Comparison of ENCODE assay signal across 13 cellular contexts in genomic region chr2:183995632-183996031, GRCh38.
DNase-seq lines count a peak whose midpoint lies in the region; ATAC-seq and TF ChIP-seq lines count a peak whose summit lies in the region.
"Had no signal": no experiment of that assay in that cellular context is flagged by ENCODE, and none has a peak within 500 bp of the region (broad histone marks: within the 10 kb centered on the region; RNA-seq: fewer than 3 reads in every experiment).

No MANE protein-coding gene starts in this region.

- ATAC-seq in RWPE2 (ENCODE audit: low read depth) (0 out of 3 replicates have a peak, but pooled peaks have one; percentile 17), GM21723 (IDR thresholded peaks at IDR 0.05; ENCODE audit: unreplicated experiment) (no peak), T-cell (replicated peaks in 1 of 4) (no peak)
- ATAC-seq: left colon had no signal

- no peak overlapping the region for H3K4me3 ChIP-seq in RWPE2 (ENCODE audit: severe bottlenecking)
- H3K4me3 ChIP-seq: PC-9 had no signal

- no peaks in the 10 kb centered on the region for H3K36me3 ChIP-seq in RWPE2 (ENCODE audit: low read depth)

- H3K4me1 Mint-ChIP-seq in T-cell = no peaks in the 10 kb centered on the region
- H3K4me1 Mint-ChIP-seq: activated naive CD4-positive, alpha-beta T cell treated with anti-CD3 and anti-CD28 coated beads, Interleukin-2, amount 50 U/mL, for 24 hours had no signal

- no peaks in the 10 kb centered on the region for H3K27me3 ChIP-seq in RWPE2 (ENCODE audit: insufficient read depth, poor library complexity, severe bottlenecking)

- no peak overlapping the region for H3K27ac Mint-ChIP-seq in T-cell
- H3K27ac Mint-ChIP-seq: activated naive CD4-positive, alpha-beta T cell treated with anti-CD3 and anti-CD28 coated beads, Interleukin-2, amount 50 U/mL, for 24 hours had no signal

- H3K9me3 Mint-ChIP-seq in T-cell = peaks cover 6 to 19% (median 6%) of the 10 kb centered on the region in 3 donors

- H3K4me3 Mint-ChIP-seq in T-cell = no peak overlapping the region
- H3K4me3 Mint-ChIP-seq: activated naive CD4-positive, alpha-beta T cell treated with anti-CD3 and anti-CD28 coated beads, Interleukin-2, amount 50 U/mL, for 24 hours had no signal

- H3K27ac ChIP-seq in RWPE2 (ENCODE audit: poor library complexity, severe bottlenecking) = no peak overlapping the region
- H3K27ac ChIP-seq: PC-9 had no signal

- no peaks in the 10 kb centered on the region for H3K27me3 Mint-ChIP-seq in T-cell
- H3K27me3 Mint-ChIP-seq: activated naive CD4-positive, alpha-beta T cell treated with anti-CD3 and anti-CD28 coated beads, Interleukin-2, amount 50 U/mL, for 24 hours had no signal

- no peak for TF ChIP-seq CTCF in RWPE2 (IDR thresholded peaks at IDR 0.05; ENCODE audit: poor library complexity, severe bottlenecking)
- TF ChIP-seq CTCF in GM10248 (IDR thresholded peaks at IDR 0.05; ENCODE audit: control extremely low read depth, extremely low read depth, low read depth, missing control alignments) = no peak

- H3K9me3 ChIP-seq in RWPE2 (ENCODE audit: severe bottlenecking) = peaks cover 2% of the 10 kb centered on the region

- CTCF ChIA-PET in T-cell (lab: Charles Lee) (no interaction called here), GM10248 (lab: Yijun Ruan, JAX) (interaction anchor here (1.1 to 1.3 kb wide), 2 partner anchors 11 to 12 kb away, joined by 3 read pairs; no protein-coding TSS in a partner anchor)

- POLR2A ChIA-PET in T-cell (lab: Charles Lee) (no interaction called here), GM10248 (lab: Yijun Ruan, JAX) (no interaction called here)

- H3K36me3 Mint-ChIP-seq in T-cell = no peaks in the 10 kb centered on the region
- H3K36me3 Mint-ChIP-seq: activated naive CD4-positive, alpha-beta T cell treated with anti-CD3 and anti-CD28 coated beads, Interleukin-2, amount 50 U/mL, for 24 hours had no signal

- H3K4me1 ChIP-seq in RWPE2 (ENCODE audit: insufficient read depth, poor library complexity, severe bottlenecking) = no peaks in the 10 kb centered on the region

- peak; percentile 17 for DNase-seq in COLO829 (ENCODE audit: low spot score)
- peak; percentile 55 for DNase-seq in NCI-H1092 (lab: John Stamatoyannopoulos, UW)
- DNase-seq in RWPE2 (ENCODE audit: low spot score) = no peak
- peak; percentile 3 for DNase-seq in hepatic stellate cell (ENCODE audit: low spot score)
- DNase-seq in T-cell = no peak
- no peak for DNase-seq in NCI-H2227 treated with DMSO at 0.1 percent for 48 hours (lab: John Stamatoyannopoulos, UW)
- DNase-seq in GM10248 (ENCODE audit: extremely low spot score) = no peak
- DNase-seq: foreskin fibroblast, left colon, PC-9, T-helper 9 cell had no signal

Comparison
In these comparisons a context has a peak if more than half of its experiments do, and no peak if none do; other contexts are left out.
1. DNase-seq: peak in COLO829 (single experiment), NCI-H1092 (single experiment) and hepatic stellate cell (single experiment); none in RWPE2 (single experiment), T-cell (0 of 34), NCI-H2227 treated with DMSO at 0.1 percent for 48 hours (single experiment) and GM10248 (single experiment).